In genomic region chr6:82251942-82252341, GRCh38 we compare ENCODE assay signal across 9 cellular contexts. TPM values are rescaled to one million over a fixed set of nuclear protein-coding genes. Genes with fewer than 3 reads are reported as not detected.
DNase-seq lines count a peak whose midpoint lies in the region; ATAC-seq, FAIRE-seq and TF ChIP-seq lines count a peak whose summit lies in the region.
"Had no signal": no experiment of that assay in that cellular context is flagged by ENCODE, and none has a peak within 500 bp of the region (broad histone marks: within the 10 kb centered on the region; RNA-seq: fewer than 3 reads in every experiment).

No MANE protein-coding gene starts in this region.

- no peaks in the 10 kb centered on the region for H3K9me3 ChIP-seq in HepG2 (ENCODE audit: low read length)
- H3K9me3 ChIP-seq: SJCRH30 had no signal

- peak; percentile 54 for TF ChIP-seq CTCF in HepG2 (CRISPR knock-in tag; IDR thresholded peaks at IDR 0.05)

- ATAC-seq in HepG2, result no peak
- no peak for ATAC-seq in GM21576 (IDR thresholded peaks at IDR 0.05; ENCODE audit: unreplicated experiment)
- no peak for ATAC-seq in GM19467 (IDR thresholded peaks at IDR 0.05; ENCODE audit: unreplicated experiment)
- ATAC-seq in GM21515 (IDR thresholded peaks at IDR 0.05; ENCODE audit: unreplicated experiment), result no peak
- no peak for ATAC-seq in HG02981 (IDR thresholded peaks at IDR 0.05; ENCODE audit: unreplicated experiment)

- TF ChIP-seq EP300 in HepG2 (IDR thresholded peaks at IDR 0.05; ENCODE audit: low read depth in 2 of 2, low read length in 2 of 2), result no peak
- TF ChIP-seq EP300 in HepG2 (CRISPR knock-in tag; IDR thresholded peaks at IDR 0.05; ENCODE audit: borderline replicate concordance), result no peak

- no peak for FAIRE-seq in HepG2 (lab: Jason Lieb, UNC)

- no peak overlapping the region for H3K9ac ChIP-seq in HepG2 (ENCODE audit: insufficient read depth, low read depth, low read length)

- H4K20me1 ChIP-seq in HepG2 (ENCODE audit: insufficient read depth, low read length), result no peaks in the 10 kb centered on the region

- H3K4me3 ChIP-seq in HepG2 (replicated peaks in 1 of 3; ENCODE audit: insufficient read depth in 1 of 3, low read depth in 2 of 3, low read length in 3 of 3), result no peak overlapping the region
- H3K4me3 ChIP-seq: SJCRH30 had no signal

- H3K27me3 ChIP-seq in HepG2 (ENCODE audit: control insufficient read depth in 1 of 2, insufficient read depth in 2 of 2, low read length in 2 of 2), result no peaks in the 10 kb centered on the region; a peak in 1 of 5 replicates
- H3K27me3 ChIP-seq: SJCRH30 had no signal

- POLR2A ChIA-PET in HepG2 (lab: Yijun Ruan, JAX), result no interaction called here

- no peak for TF ChIP-seq RAD21 in HepG2 (CRISPR knock-in tag; IDR thresholded peaks at IDR 0.05)

- BruUV-seq in HepG2 (replicated peaks; lab: Mats Ljungman, UMichigan), result no TSS peak

- H3K4me1 ChIP-seq in HepG2 (ENCODE audit: insufficient read depth, low read length), result peaks cover 16% of the 10 kb centered on the region

- H3K79me2 ChIP-seq in HepG2 (ENCODE audit: insufficient read depth, low read length), result peaks cover 2% of the 10 kb centered on the region

- no peak overlapping the region for H3K27ac ChIP-seq in HepG2 (ENCODE audit: extremely low read length, insufficient read depth, low read length)
- H3K27ac ChIP-seq: SJCRH30 had no signal

- TF ChIP-seq POLR2A in HepG2 (IDR thresholded peaks at IDR 0.05; ENCODE audit: insufficient read depth in 1 of 2, low read depth in 2 of 2, low read length in 2 of 2), result no peak

- CTCF ChIA-PET in HepG2 (lab: Yijun Ruan, JAX; ENCODE audit: low intra/inter-chr PET ratio, low total read pairs), result interaction anchor here (1.0 to 1.8 kb wide), 2 partner anchors 803 to 806 kb away, joined by 4 to 11 read pairs; no protein-coding TSS in a partner anchor

- in situ Hi-C loops in G401 (cut with HindIII; ENCODE audit: low sequenced_read_pairs) (no loop called here), HepG2 (cut with HindIII; ENCODE audit: extremely low pct_ligation_motif_present, low pct_unique_long_range_greater_than_20kb) (loop anchor here (25.0 kb wide), 1 partner anchor 1260 kb away; the partner anchor contains the start of gene PRSS35)

- H3K36me3 ChIP-seq in HepG2 (replicated peaks in 1 of 2; ENCODE audit: control insufficient read depth in 1 of 2, insufficient read depth in 2 of 2, low read length in 2 of 2), result no peaks in the 10 kb centered on the region
- H3K36me3 ChIP-seq: SJCRH30 had no signal

- no peak overlapping the region for H2AFZ ChIP-seq in HepG2 (ENCODE audit: low read length)

- no peak overlapping the region for H3K4me2 ChIP-seq in HepG2 (ENCODE audit: low read depth, low read length)

- intact Hi-C loops in HepG2 (cut with micrococcal nuclease; ENCODE audit: unreplicated experiment), result loop anchor here (1.0 to 10.0 kb wide), 4 partner anchors 110 to 1263 kb away; partner anchors contain the start of genes PRSS35 and TPBG

- DNase-seq in G401 (ENCODE audit: low spot score), result peak; percentile 28
- peak; percentile 55 for DNase-seq in M059J (ENCODE audit: low read depth)
- peak; percentile 14 for DNase-seq in amniotic stem cell (lab: John Stamatoyannopoulos, UW)
- peak; percentile 22 for DNase-seq in HepG2 (ENCODE audit: low spot score)

TF ChIP-seq in HepG2, 621 proteins besides CTCF, POLR2A, EP300 and RAD21:
- TF ChIP-seq ZMYM3 (CRISPR knock-in tag; IDR thresholded peaks at IDR 0.05) (no peak), STAG1 (CRISPR knock-in tag; IDR thresholded peaks at IDR 0.05) (peak; percentile 53), SMC3 (IDR thresholded peaks at IDR 0.05; ENCODE audit: low read length) (peak; percentile 45; the same call in 1 of the 2 replicates)

RNA-seq across cellular contexts. Expression of gene IBTK, which starts 4.4 kb away (rescaled TPM):
- 31.1 and 49.3 TPM in 2 replicates for total RNA-seq in G401 (2014; rRNA removed; shearing (Covaris generic))
- total RNA-seq in M059J (2014; rRNA removed; shearing (Covaris generic)), result 27.7 and 36.7 TPM in 2 replicates
- 60.0 and 94.7 TPM in 2 replicates for total RNA-seq in HepG2 (2016; rRNA removed; fragmentation: Illumina TruSeq; extraction: Trizol)
- 24.2 and 28.4 TPM in 2 replicates for total RNA-seq in HepG2 (2016; cell fraction: cytosol; rRNA removed; fragmentation: Illumina TruSeq; extraction: Trizol; ENCODE audit: low read depth)
- total RNA-seq in HepG2 (2016; cell fraction: insoluble cytoplasmic fraction; rRNA removed; fragmentation: Illumina TruSeq; extraction: Trizol), result 58.7 and 90.4 TPM in 2 replicates
- 24.1 and 28.8 TPM in 2 replicates for total RNA-seq in HepG2 (2016; cell fraction: membrane; rRNA removed; fragmentation: Illumina TruSeq; extraction: Trizol)
- total RNA-seq in HepG2 (2016; cell fraction: nucleus; rRNA removed; fragmentation: Illumina TruSeq; extraction: Trizol), result 62.4 and 63.5 TPM in 2 replicates
- 17.8 and 23.8 TPM in 2 replicates for polyA plus RNA-seq in HepG2 (2011; rRNA removed)
- polyA plus RNA-seq in HepG2 (2011; cell fraction: cytosol; rRNA removed), result 8.1 and 13.4 TPM in 2 replicates
- polyA plus RNA-seq in HepG2 (2011; cell fraction: nucleus; rRNA removed), result 10.4 and 13.5 TPM in 2 replicates
- polyA plus RNA-seq in HepG2 (2012), result 22.7 and 25.3 TPM in 2 replicates
- 2.3 and 2.6 TPM in 2 replicates for polyA plus RNA-seq in HepG2 (2016; cell fraction: cytosol; fragmentation: Illumina TruSeq; extraction: Trizol; ENCODE audit: low read depth)
- polyA plus RNA-seq in HepG2 (2016; cell fraction: insoluble cytoplasmic fraction; fragmentation: Illumina TruSeq; extraction: Trizol; ENCODE audit: low read depth), result 46.7 and 54.0 TPM in 2 replicates
- polyA plus RNA-seq in HepG2 (2016; cell fraction: membrane; fragmentation: Illumina TruSeq; extraction: Trizol; ENCODE audit: low read depth), result 7.3 and 8.6 TPM in 2 replicates
- polyA plus RNA-seq in HepG2 (2016; cell fraction: nucleus; fragmentation: Illumina TruSeq; extraction: Trizol; ENCODE audit: insufficient read depth, low read depth), result 45.7 and 47.5 TPM in 2 replicates
- 35.3 and 36.2 TPM in 2 replicates for polyA minus RNA-seq in HepG2 (2011; rRNA and poly(A)+ RNA removed; ENCODE audit: low replicate concordance)
- polyA minus RNA-seq in HepG2 (2011; cell fraction: cytosol; rRNA and poly(A)+ RNA removed), result 36.4 and 42.9 TPM in 2 replicates
- polyA minus RNA-seq in HepG2 (2011; cell fraction: nucleus; rRNA and poly(A)+ RNA removed), result 123 TPM in 2 replicates
